In genomic region chr22:32050678-32051515, GRCh38 we compare ENCODE assay signal across 9 cellular contexts. TPM values are rescaled to one million over a fixed set of nuclear protein-coding genes. Genes with fewer than 3 reads are reported as not detected.
DNase-seq lines count a peak whose midpoint lies in the region; ATAC-seq, FAIRE-seq and TF ChIP-seq lines count a peak whose summit lies in the region.
"Had no signal": no experiment of that assay in that cellular context is flagged by ENCODE, and none has a peak within 500 bp of the region (broad histone marks: within the 10 kb centered on the region; RNA-seq: fewer than 3 reads in every experiment).

No MANE protein-coding gene starts in this region.

- no peak for TF ChIP-seq CTCF in keratinocyte (optimal IDR thresholded peaks at IDR 0.05 in 1 of 3, IDR thresholded peaks at IDR 0.05 in 1 of 3, conservative IDR thresholded peaks at IDR 0.05 in 1 of 3; ENCODE audit: extremely low read depth in 1 of 3, insufficient read depth in 2 of 3, low read length in 3 of 3)

- H3K27ac ChIP-seq in ACC112 (ENCODE audit: low read depth, low read length) (peak overlapping the region; percentile 52), keratinocyte (ENCODE audit: control insufficient read depth, insufficient read depth, low read length) (peak overlapping the region; percentile 80)

- H3K36me3 ChIP-seq in ACC112 (ENCODE audit: insufficient read depth, low read length) (no peaks in the 10 kb centered on the region), keratinocyte (ENCODE audit: control insufficient read depth in 2 of 2, extremely low read depth in 1 of 2, insufficient read depth in 2 of 2, low read length in 2 of 2) (no peaks in the 10 kb centered on the region)

- peak; percentile 94 to 98 for ATAC-seq in activated naive CD4-positive, alpha-beta T cell treated with anti-CD3 and anti-CD28 coated beads, Interleukin-2, amount 50 U/mL, for 72 hours

- H4K20me1 ChIP-seq in keratinocyte (ENCODE audit: control insufficient read depth, extremely low read depth, insufficient read depth, low read length) = no peaks in the 10 kb centered on the region

- no peaks in the 10 kb centered on the region for H3K9me3 Mint-ChIP-seq in activated naive CD4-positive, alpha-beta T cell treated with anti-CD3 and anti-CD28 coated beads, Interleukin-2, amount 50 U/mL, for 72 hours

- DNase-seq in H4 (ENCODE audit: low spot score) (peak; percentile 95), RPMI8226 (peak; percentile 7), keratinocyte (ENCODE audit: low read depth, low spot score) (peak; percentile 85), NCI-H345 (lab: John Stamatoyannopoulos, UW) (no peak), NCI-H2081 treated with DMSO at 0.1 percent for 48 hours (lab: John Stamatoyannopoulos, UW) (no peak)
- DNase-seq in activated naive CD4-positive, alpha-beta T cell treated with anti-CD3 and anti-CD28 coated beads, Interleukin-2, amount 50 U/mL, for 72 hours (ENCODE audit: low spot score in 2 of 2) = peak; percentile 76 to 91
- DNase-seq in stimulated activated CD8-positive, alpha-beta memory T cell treated with anti-CD3 and anti-CD28 coated beads, Interleukin-7, amount 100 ng/mL, for 4 hours (ENCODE audit: low read depth in 2 of 2) = peak; percentile 36 to 38

- peak; percentile 99 for FAIRE-seq in keratinocyte (lab: Jason Lieb, UNC)
- FAIRE-seq: colon had no signal

- peaks cover 11% of the 10 kb centered on the region for H3K4me1 ChIP-seq in ACC112 (ENCODE audit: control insufficient read depth, insufficient read depth, low read length, unreplicated experiment)
- peaks cover 17% of the 10 kb centered on the region for H3K4me1 ChIP-seq in keratinocyte (ENCODE audit: control insufficient read depth, extremely low read depth, insufficient read depth, low read length)

- no peaks in the 10 kb centered on the region for H3K9me1 ChIP-seq in keratinocyte (ENCODE audit: control insufficient read depth, extremely low read depth, insufficient read depth, low read length)

- H3K4me3 ChIP-seq in ACC112 (ENCODE audit: low read depth, low read length) (no peak overlapping the region), keratinocyte (ENCODE audit: control insufficient read depth in 2 of 3, extremely low read depth in 1 of 3, insufficient read depth in 2 of 3, low read depth in 1 of 3, low read length in 3 of 3) (peak overlapping the region in 1 of 3 experiments; percentile 17)

- peak overlapping the region; percentile 38 to 39 for H3K27ac Mint-ChIP-seq in activated naive CD4-positive, alpha-beta T cell treated with anti-CD3 and anti-CD28 coated beads, Interleukin-2, amount 50 U/mL, for 72 hours

- H3K9ac ChIP-seq in keratinocyte (ENCODE audit: control insufficient read depth, extremely low read depth, insufficient read depth, low read length) = peak overlapping the region; percentile 56

- dilution Hi-C loops in keratinocyte (cut with MboI; ENCODE audit: extremely low pct_ligation_motif_present, low sequenced_read_pairs) = no loop called here

- no peaks in the 10 kb centered on the region for H3K9me3 ChIP-seq in keratinocyte (ENCODE audit: control insufficient read depth, low read depth, low read length)

- no peak overlapping the region for H2AFZ ChIP-seq in ACC112 (ENCODE audit: low read length, unreplicated experiment)
- H2AFZ ChIP-seq in keratinocyte (ENCODE audit: control insufficient read depth, low read length) = no peak overlapping the region

- H3K79me2 ChIP-seq in ACC112 (ENCODE audit: control insufficient read depth, insufficient read depth, low read length, unreplicated experiment) (no peaks in the 10 kb centered on the region), keratinocyte (ENCODE audit: control insufficient read depth, insufficient read depth, low read length) (no peaks in the 10 kb centered on the region)

- H3K27me3 ChIP-seq in ACC112 (ENCODE audit: insufficient read depth, low read length) (no peaks in the 10 kb centered on the region; the same call in 1 of the 2 replicates), keratinocyte (ENCODE audit: control insufficient read depth, extremely low read depth, insufficient read depth, low read length) (no peaks in the 10 kb centered on the region)

- peaks cover 0 to 7% of the 10 kb centered on the region in 2 donors for H3K36me3 Mint-ChIP-seq in activated naive CD4-positive, alpha-beta T cell treated with anti-CD3 and anti-CD28 coated beads, Interleukin-2, amount 50 U/mL, for 72 hours

- peak overlapping the region; percentile 70 for H3K4me2 ChIP-seq in keratinocyte (ENCODE audit: control insufficient read depth, extremely low read depth, insufficient read depth, low read depth, low read length)

RNA-seq across cellular contexts. Expression of gene SLC5A1, which starts 7.8 kb away (rescaled TPM):
- not detected in 2 replicates for total RNA-seq in H4 (2014; rRNA removed; shearing (Covaris generic))
- not detected for total RNA-seq in activated naive CD4-positive, alpha-beta T cell treated with anti-CD3 and anti-CD28 coated beads, Interleukin-2, amount 50 U/mL, for 72 hours
- 1.8 to 3.0 TPM (median 2.0 TPM) in 3 replicates for polyA plus RNA-seq in keratinocyte
- polyA plus RNA-seq in keratinocyte (2011; ENCODE audit: low read depth) = 13.8 TPM
- polyA plus RNA-seq in keratinocyte (2011; cell fraction: cytosol; rRNA removed) = 0.55 and 1.7 TPM in 2 replicates
- polyA plus RNA-seq in keratinocyte (2011; cell fraction: nucleus; rRNA removed) = 3.7 and 6.7 TPM in 2 replicates
- 1.3 and 35.0 TPM in 2 replicates for polyA plus RNA-seq in keratinocyte (2012; ENCODE audit: low replicate concordance)
- polyA minus RNA-seq in keratinocyte = 3.2 to 13.7 TPM (median 9.8 TPM) in 3 replicates
- 3.6 TPM for polyA minus RNA-seq in keratinocyte (2011; cell fraction: cytosol; rRNA and poly(A)+ RNA removed)
- polyA minus RNA-seq in keratinocyte (2011; cell fraction: nucleus; rRNA and poly(A)+ RNA removed) = 3.5 and 9.0 TPM in 2 replicates

Comparison
In these comparisons a context has a peak if more than half of its experiments do, and no peak if none do; other contexts are left out.
1. DNase-seq: peak in H4 (single experiment), RPMI8226 (single experiment), activated naive CD4-positive, alpha-beta T cell treated with anti-CD3 and anti-CD28 coated beads, Interleukin-2, amount 50 U/mL, for 72 hours (2 of 2), keratinocyte (single experiment) and stimulated activated CD8-positive, alpha-beta memory T cell treated with anti-CD3 and anti-CD28 coated beads, Interleukin-7, amount 100 ng/mL, for 4 hours (2 of 2); none in NCI-H345 (single experiment) and NCI-H2081 treated with DMSO at 0.1 percent for 48 hours (single experiment).